Comparison of ENCODE assay signal across 9 cellular contexts in the genomic region with DNA sequence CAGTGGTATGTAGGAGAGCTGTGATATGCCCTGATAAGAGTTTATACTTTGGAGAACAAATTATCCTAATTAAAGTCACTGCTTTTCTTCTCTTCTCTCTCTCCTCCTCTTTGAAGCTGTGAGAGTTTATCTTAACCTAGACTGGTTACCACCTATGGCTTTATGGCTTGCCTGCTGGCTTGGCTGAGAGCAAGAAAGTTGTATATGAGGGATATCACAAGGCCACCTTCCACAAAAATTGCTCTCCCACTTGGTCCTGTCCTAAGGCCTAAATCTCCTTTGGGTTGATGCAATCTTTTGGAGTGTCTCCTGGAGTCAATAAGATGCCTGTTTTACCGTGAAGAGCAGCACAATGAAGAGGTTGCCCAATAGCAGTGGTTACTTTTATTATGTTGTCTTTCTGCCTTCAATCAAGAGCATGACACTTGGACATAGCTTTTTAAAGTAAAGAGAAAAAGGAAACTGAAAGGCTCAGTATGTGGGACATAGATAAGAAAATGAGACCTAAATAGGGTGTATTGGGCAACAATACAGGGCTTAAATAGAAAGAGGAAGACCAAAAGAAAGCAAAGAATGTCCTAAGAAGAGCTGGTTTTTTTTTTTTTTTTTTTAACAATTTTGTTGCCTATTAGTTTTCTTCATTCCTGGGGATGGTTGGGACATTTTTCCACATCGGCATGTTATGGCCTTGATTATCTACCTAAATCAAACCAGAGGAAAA. TPM values are rescaled to one million over a fixed set of nuclear protein-coding genes. Genes with fewer than 3 reads are reported as not detected.
A peak's percentile ranks its signal among the peaks of the same experiment; 100 is the strongest.
DNase-seq lines count a peak whose midpoint lies in the region; ATAC-seq and TF ChIP-seq lines count a peak whose summit lies in the region.
"Had no signal": no experiment of that assay in that cellular context is flagged by ENCODE, and none has a peak within 500 bp of the region (broad histone marks: within the 10 kb centered on the region; RNA-seq: fewer than 3 reads in every experiment).

No MANE protein-coding gene starts in this region.

- DNase-seq in breast epithelium (ENCODE audit: low spot score in 2 of 2): no peak
- peak; percentile 36 for DNase-seq in prostate gland (ENCODE audit: low spot score)
- no peak for DNase-seq in A673 (ENCODE audit: low spot score)
- DNase-seq in AG08396 (ENCODE audit: low spot score): no peak
- DNase-seq in activated CD4-positive, alpha-beta T cell treated with anti-CD3 and anti-CD28 coated beads, Interleukin-2, amount 50 U/mL, for 48 hours: no peak
- DNase-seq in NCI-H2227 (lab: John Stamatoyannopoulos, UW; ENCODE audit: unreplicated experiment): no peak

- H3K27me3 ChIP-seq in breast epithelium: no peaks in the 10 kb centered on the region
- H3K27me3 ChIP-seq in prostate gland (replicated peaks; ENCODE audit: insufficient read depth): no peaks in the 10 kb centered on the region
- no peaks in the 10 kb centered on the region for H3K27me3 ChIP-seq in A673 (replicated peaks; ENCODE audit: insufficient read depth, low read depth, low read length, poor library complexity)

- 14% methylated on average over 2 of the region's 2 CpGs for WGBS in prostate gland

- no TSS peak for BruUV-seq in A673 (replicated peaks; lab: Mats Ljungman, UMichigan)

- ATAC-seq in GM18870 (IDR thresholded peaks at IDR 0.05; ENCODE audit: unreplicated experiment) (peak; percentile 84), HG03159 (IDR thresholded peaks at IDR 0.05; ENCODE audit: unreplicated experiment) (peak; percentile 78)
- ATAC-seq: Panc1 had no signal

- CTCF ChIA-PET in A673 (lab: Charles Lee): interaction anchor here (0.6 kb wide), 1 partner anchor 46 kb away, joined by 4 read pairs; no protein-coding TSS in a partner anchor

- H3K4me1 ChIP-seq in breast epithelium: no peaks in the 10 kb centered on the region
- H3K4me1 ChIP-seq in prostate gland (replicated peaks): peaks cover 4% of the 10 kb centered on the region
- no peaks in the 10 kb centered on the region for H3K4me1 ChIP-seq in A673 (ENCODE audit: insufficient read depth, low read length, poor library complexity, severe bottlenecking)

- no peak for TF ChIP-seq POLR2A in breast epithelium (IDR thresholded peaks at IDR 0.05)
- no peak for TF ChIP-seq POLR2A in prostate gland (IDR thresholded peaks at IDR 0.05)

- POLR2A ChIA-PET in A673 (lab: Charles Lee; ENCODE audit: low non-redundant PET): interaction anchor here (0.8 kb wide), 1 partner anchor 130 kb away, joined by 4 read pairs; no protein-coding TSS in a partner anchor

- H3K27ac ChIP-seq in breast epithelium (peak overlapping the region; percentile 49 to 63), prostate gland (peak overlapping the region; percentile 23 to 97), A673 (ENCODE audit: low read depth, low read length, poor library complexity, severe bottlenecking) (no peak overlapping the region)

- H3K4me3 ChIP-seq in breast epithelium (peak overlapping the region in 2 of 3 donors; percentile 12 to 44), prostate gland (no peak overlapping the region), A673 (ENCODE audit: low read depth, low read length, poor library complexity, severe bottlenecking) (no peak overlapping the region)

- intact Hi-C loops in breast epithelium (cut with DNase I; ENCODE audit: low total_unique reads): no loop called here
- intact Hi-C loops in prostate gland (cut with DNase I): no loop called here
- intact Hi-C loops in A673 (cut with micrococcal nuclease; ENCODE audit: unreplicated experiment): no loop called here

- no peak for TF ChIP-seq CTCF in breast epithelium (IDR thresholded peaks at IDR 0.05)
- no peak for TF ChIP-seq CTCF in prostate gland (IDR thresholded peaks at IDR 0.05)
- no peak for TF ChIP-seq CTCF in A673 (conservative IDR thresholded peaks at IDR 0.05; ENCODE audit: low read depth, low read length)

- H3K9me3 ChIP-seq in breast epithelium (no peaks in the 10 kb centered on the region), prostate gland (no peaks in the 10 kb centered on the region), A673 (ENCODE audit: low read depth, low read length, poor library complexity, severe bottlenecking) (no peaks in the 10 kb centered on the region)

- no peaks in the 10 kb centered on the region for H3K36me3 ChIP-seq in breast epithelium
- no peaks in the 10 kb centered on the region for H3K36me3 ChIP-seq in prostate gland
- no peaks in the 10 kb centered on the region for H3K36me3 ChIP-seq in A673 (ENCODE audit: insufficient read depth, low read length, poor library complexity, severe bottlenecking)

RNA-seq across cellular contexts. Expression of a gene that starts 9.2 kb away (rescaled TPM):
- 10 to 100 TPM in 2 of 3 donors, 1 to 10 TPM in 1; 8.2 to 75.8 (median 57.0) TPM for total RNA-seq in breast epithelium
- total RNA-seq in prostate gland: 100 to 1,000 TPM in 1 of 2 donors, 10 to 100 TPM in 1; 49.8 to 103 TPM
- 0.07 and 0.37 TPM in 2 replicates for total RNA-seq in A673 (2021)

Comparison
In these comparisons a context has a peak if more than half of its experiments do, and no peak if none do; other contexts are left out.
1. H3K4me3 ChIP-seq: peak in breast epithelium (2 of 3); none in prostate gland (0 of 2) and A673 (single experiment).